ENCODE assay signal across 28 cellular contexts in genomic region chr10:43217563-43218205, GRCh38. TPM values are rescaled to one million over a fixed set of nuclear protein-coding genes. Genes with fewer than 3 reads are reported as not detected.
DNase-seq lines count a peak whose midpoint lies in the region; ATAC-seq, FAIRE-seq and TF ChIP-seq lines count a peak whose summit lies in the region.
"Had no signal": no experiment of that assay in that cellular context is flagged by ENCODE, and none has a peak within 500 bp of the region (broad histone marks: within the 10 kb centered on the region; RNA-seq: fewer than 3 reads in every experiment).

No MANE protein-coding gene starts in this region.

- POLR2A ChIA-PET in H1 (lab: Charles Lee; ENCODE audit: partially characterized antibody), result no interaction called here

- H3K4me3 ChIP-seq in H1 (ENCODE audit: extremely low read depth in 1 of 4, insufficient read depth in 2 of 4, low read depth in 3 of 4, low read length in 4 of 4) (no peak overlapping the region), psoas muscle (no peak overlapping the region), Peyer's patch (no peak overlapping the region)
- H3K4me3 ChIP-seq: esophagus squamous epithelium, heart right ventricle, right atrium auricular region, SK-N-MC had no signal

- DNase-seq in NCI-H524 (lab: John Stamatoyannopoulos, UW) (peak; percentile 18 to 71), NCI-H524 treated with DMSO at 0.1 percent for 48 hours (lab: John Stamatoyannopoulos, UW) (no peak), NCI-H1694 treated with DMSO at 0.1 percent for 48 hours (lab: John Stamatoyannopoulos, UW) (peak; percentile 78), H1 (ENCODE audit: low read depth in 1 of 2, low spot score in 2 of 2) (no peak), psoas muscle (peak; percentile 3 to 26), Peyer's patch (no peak), NCI-H2227 (lab: John Stamatoyannopoulos, UW; ENCODE audit: unreplicated experiment) (no peak), frontal cortex (ENCODE audit: low spot score in 2 of 2) (no peak)
- DNase-seq: activated CD4-positive, alpha-beta T cell treated with anti-CD3 and anti-CD28 coated beads, Interleukin-2, amount 50 U/mL, for 1 hour; activated effector memory CD4-positive, alpha-beta T cell treated with anti-CD3 and anti-CD28 coated beads, Interleukin-2, amount 50 U/mL, for 16 hours; activated T-cell treated with anti-CD3 and anti-CD28 coated beads, Interleukin-2, amount 50 U/mL, for 1 hour; dermis blood vessel endothelial cell; DND-41; esophagus squamous epithelium; foreskin keratinocyte; GF-D8; IMR-90; MV-4-11; NCI-H1436; NCI-H510A; OCI-M1; stimulated activated CD4-positive, alpha-beta T cell treated with anti-CD3 and anti-CD28 coated beads, Interleukin-4, amount 100 ng/mL, for 1 hour; T-helper 1 cell had no signal

- H2BK120ac ChIP-seq in H1 (replicated peaks; ENCODE audit: low read depth, low read length), result no peak overlapping the region

- H3K4ac ChIP-seq in H1 (replicated peaks; ENCODE audit: insufficient read length, low read depth, low read length), result no peak overlapping the region

- no peak overlapping the region for H4K91ac ChIP-seq in H1 (replicated peaks; ENCODE audit: insufficient read length, low read length)

- H3K4me1 ChIP-seq in H1 (replicated peaks in 1 of 4; ENCODE audit: control insufficient read depth in 3 of 4, insufficient read depth in 4 of 4, low read length in 3 of 4), result peaks cover 0 to 11% (median 2%) of the 10 kb centered on the region in 4 experiments; a peak in 4 of 7 replicates
- H3K4me1 ChIP-seq in psoas muscle, result no peaks in the 10 kb centered on the region
- H3K4me1 ChIP-seq in Peyer's patch, result no peaks in the 10 kb centered on the region
- H3K4me1 ChIP-seq: esophagus squamous epithelium, foreskin keratinocyte had no signal

- H3K23me2 ChIP-seq in H1 (ENCODE audit: low read depth, low read length), result no peaks in the 10 kb centered on the region

- H3K9ac ChIP-seq in H1 (replicated peaks in 1 of 4; ENCODE audit: extremely low read depth in 1 of 4, low read depth in 3 of 4, low read length in 3 of 4), result no peak overlapping the region

- no peak overlapping the region for H4K5ac ChIP-seq in H1 (ENCODE audit: insufficient read length, low read depth, low read length)

- H3K79me1 ChIP-seq in H1 (ENCODE audit: low read depth, low read length), result no peaks in the 10 kb centered on the region

- peak overlapping the region; percentile 66; the same call in 1 of the 2 replicates for H4K8ac ChIP-seq in H1 (ENCODE audit: extremely low read depth, insufficient read depth, low read length)

- TF ChIP-seq RAD21 in H1 (IDR thresholded peaks at IDR 0.05 in 1 of 2, conservative IDR thresholded peaks at IDR 0.05 in 1 of 2; ENCODE audit: low read depth in 2 of 2, low read length in 2 of 2), result no peak

- H2BK15ac ChIP-seq in H1 (ENCODE audit: low read length), result no peak overlapping the region

- no peak overlapping the region for H2AK5ac ChIP-seq in H1 (ENCODE audit: low read depth, low read length)

- ATAC-seq in psoas muscle, result no peak
- ATAC-seq: foreskin keratinocyte, WTC11 had no signal

- no peak overlapping the region for H2AFZ ChIP-seq in H1 (ENCODE audit: low read length)

- FAIRE-seq in H1 (lab: Jason Lieb, UNC), result no peak
- no peak for FAIRE-seq in frontal cortex (lab: Jason Lieb, UNC)

- H3K56ac ChIP-seq in H1 (replicated peaks; ENCODE audit: insufficient read length, low read depth, low read length), result no peak overlapping the region

- TF ChIP-seq EP300 in H1 (IDR thresholded peaks at IDR 0.05; ENCODE audit: borderline replicate concordance in 1 of 2, low read depth in 2 of 2, low read length in 2 of 2), result no peak

- H3K36me3 ChIP-seq in H1 (ENCODE audit: control insufficient read depth in 2 of 4, insufficient read depth in 4 of 4, low read length in 3 of 4) (no peaks in the 10 kb centered on the region), psoas muscle (ENCODE audit: insufficient read depth in 1 of 2, low read depth in 1 of 2) (no peaks in the 10 kb centered on the region), Peyer's patch (no peaks in the 10 kb centered on the region)
- H3K36me3 ChIP-seq: esophagus squamous epithelium, heart right ventricle, right atrium auricular region had no signal

- intact Hi-C loops in psoas muscle (cut with DNase I), result no loop called here

- no peak overlapping the region for H2BK12ac ChIP-seq in H1 (ENCODE audit: low read depth, low read length)

- no peaks in the 10 kb centered on the region for H3K27me3 ChIP-seq in H1 (replicated peaks in 1 of 4; ENCODE audit: control insufficient read depth in 3 of 4, extremely low read depth in 1 of 4, insufficient read depth in 3 of 4, low read length in 3 of 4)
- H3K27me3 ChIP-seq in psoas muscle (ENCODE audit: insufficient read depth in 3 of 3, low read length in 2 of 3), result peaks cover 0 to 12% (median 0%) of the 10 kb centered on the region in 3 donors
- H3K27me3 ChIP-seq in Peyer's patch, result no peaks in the 10 kb centered on the region
- H3K27me3 ChIP-seq: right atrium auricular region had no signal

- H3K14ac ChIP-seq in H1 (ENCODE audit: insufficient read length), result no peak overlapping the region

- no peak overlapping the region for H2BK5ac ChIP-seq in H1 (ENCODE audit: low read depth, low read length)

- H3K9me3 ChIP-seq in H1 (ENCODE audit: insufficient read depth in 2 of 2, low read depth in 1 of 2, low read length in 1 of 2) (no peaks in the 10 kb centered on the region), psoas muscle (no peaks in the 10 kb centered on the region), Peyer's patch (no peaks in the 10 kb centered on the region)
- H3K9me3 ChIP-seq: esophagus squamous epithelium, heart right ventricle, right atrium auricular region had no signal

- no peak overlapping the region for H3K18ac ChIP-seq in H1 (ENCODE audit: extremely low read depth, low read length)

- no peak overlapping the region for H3K23ac ChIP-seq in H1 (ENCODE audit: insufficient read length)

- no peak for TF ChIP-seq POLR2A in H1 (IDR thresholded peaks at IDR 0.05; ENCODE audit: control extremely low read depth in 1 of 2, low read depth in 2 of 2, low read length in 2 of 2)
- TF ChIP-seq POLR2A in Peyer's patch (IDR thresholded peaks at IDR 0.05), result no peak

- H3K79me2 ChIP-seq in H1 (ENCODE audit: control insufficient read depth in 1 of 2, insufficient read depth in 2 of 2, low read length in 2 of 2), result no peaks in the 10 kb centered on the region

- peaks cover 0 to 4% of the 10 kb centered on the region in 2 experiments for H4K20me1 ChIP-seq in H1 (replicated peaks in 1 of 2; ENCODE audit: control insufficient read depth in 1 of 2, insufficient read depth in 2 of 2, low read length in 2 of 2)

- H3K4me2 ChIP-seq in H1 (ENCODE audit: insufficient read depth in 1 of 2, low read depth in 2 of 2, low read length in 2 of 2), result no peak overlapping the region

- H3K27ac ChIP-seq in H1 (ENCODE audit: low read depth, low read length) (no peak overlapping the region), psoas muscle (no peak overlapping the region), Peyer's patch (no peak overlapping the region)
- H3K27ac ChIP-seq: 22Rv1, esophagus squamous epithelium, foreskin keratinocyte, heart right ventricle, right atrium auricular region, SK-N-MC had no signal

- TF ChIP-seq CTCF in H1 (IDR thresholded peaks at IDR 0.05; ENCODE audit: control extremely low read depth in 1 of 3, insufficient read depth in 1 of 3, low read depth in 1 of 3, low read length in 3 of 3), result no peak
- TF ChIP-seq CTCF in psoas muscle (IDR thresholded peaks at IDR 0.05), result no peak
- no peak for TF ChIP-seq CTCF in Peyer's patch (IDR thresholded peaks at IDR 0.05)

- no peak overlapping the region for H2BK20ac ChIP-seq in H1 (ENCODE audit: low read length)

- CTCF ChIA-PET in H1 (lab: Charles Lee; ENCODE audit: partially characterized antibody), result interaction anchor here (0.7 to 12.7 kb wide), 6 partner anchors 14 to 131 kb away, joined by 3 to 159 read pairs (median 17); no protein-coding TSS in a partner anchor

- WGBS in H1 (ENCODE audit: extremely low coverage in 1 of 2, insufficient coverage in 1 of 2, insufficient read length in 1 of 2, insufficient replicate concordance in 2 of 2, low coverage in 1 of 2, low lambda C conversion rate in 2 of 2, missing lambda C conversion rate in 1 of 2), 2 experiments, result 90% methylated on average over 10 of the region's 10 CpGs; no CpG with 5 or more reads in 1 of the 2 experiments
- WGBS in psoas muscle, 3 donors, result 78 to 81% (median 78%) methylated on average over 10 of the region's 10 CpGs

TF ChIP-seq in H1, 55 proteins besides CTCF, POLR2A, EP300 and RAD21 (continues in another document):
- TF ChIP-seq TAF1 (IDR thresholded peaks at IDR 0.05; ENCODE audit: low read depth, low read length), result no peak
- TF ChIP-seq PHF8 (conservative IDR thresholded peaks at IDR 0.05; ENCODE audit: low read depth, low read length), result no peak
- TF ChIP-seq GABPA (IDR thresholded peaks at IDR 0.05; ENCODE audit: borderline replicate concordance, insufficient read depth, low read length), result no peak
- no peak for TF ChIP-seq KDM5A (IDR thresholded peaks at IDR 0.05; ENCODE audit: low read length)
- TF ChIP-seq SUZ12 (IDR thresholded peaks at IDR 0.05; ENCODE audit: low read length), result no peak
- no peak for TF ChIP-seq MAFK (IDR thresholded peaks at IDR 0.05; ENCODE audit: low read depth, low read length)
- no peak for TF ChIP-seq NANOG (IDR thresholded peaks at IDR 0.05; ENCODE audit: insufficient read depth, low read depth, low read length, poor library complexity, severe bottlenecking)
- no peak for TF ChIP-seq SRF (IDR thresholded peaks at IDR 0.05; ENCODE audit: low read depth, low read length)
- no peak for TF ChIP-seq SIX5 (IDR thresholded peaks at IDR 0.05; ENCODE audit: low read depth, low read length)
- no peak for TF ChIP-seq EGR1 (IDR thresholded peaks at IDR 0.05; ENCODE audit: borderline replicate concordance, low read depth, low read length)

RNA-seq across cellular contexts. Expression of gene RASGEF1A, which starts 49.2 kb away (rescaled TPM):
- total RNA-seq in H1 (2021; fragmentation: NEBNext Ultra II Directional; extraction: Animal tissue kit (Norgen Biotek cat#: 25700)), result 13.3 and 13.4 TPM in 2 replicates
- polyA plus RNA-seq in H1 (2011; rRNA removed) (25.6 and 30.7 TPM in 2 replicates), psoas muscle (under 1 TPM; 0.10 to 0.46 (median 0.15) TPM)
- polyA plus RNA-seq in H1 (2011; cell fraction: cytosol; rRNA removed), result 32.7 TPM
- 53.0 TPM for polyA plus RNA-seq in H1 (2011; cell fraction: nucleus; rRNA removed)
- 9.2 to 19.0 TPM (median 16.3 TPM) in 4 replicates for polyA plus RNA-seq in H1 (2012, experiment 1 of 2)
- 12.0 TPM for polyA plus RNA-seq in H1 (2012, experiment 2 of 2)
- polyA plus RNA-seq in H1 (2013, experiment 1 of 2), result 8.6 TPM
- polyA plus RNA-seq in H1 (2013, experiment 2 of 2), result 7.8 TPM
- 27.7 and 30.0 TPM in 2 replicates for polyA minus RNA-seq in H1 (2011; rRNA and poly(A)+ RNA removed)
- polyA minus RNA-seq in H1 (2011; cell fraction: cytosol; rRNA and poly(A)+ RNA removed), result 26.3 TPM
- 26.0 TPM for polyA minus RNA-seq in H1 (2011; cell fraction: nucleus; rRNA and poly(A)+ RNA removed)
- total RNA-seq in psoas muscle (under 1 TPM; 0.34 to 0.69 (median 0.41) TPM), Peyer's patch (1 to 10 TPM in 1 of 4 donors, not detected in 3; 3.0 TPM), frontal cortex (11.4 TPM)

Comparison
In these comparisons a context has a peak if more than half of its experiments do, and no peak if none do; other contexts are left out.
1. DNase-seq: peak in NCI-H524 (2 of 2), NCI-H1694 treated with DMSO at 0.1 percent for 48 hours (single experiment) and psoas muscle (2 of 2); none in NCI-H524 treated with DMSO at 0.1 percent for 48 hours (single experiment), H1 (0 of 2), Peyer's patch (0 of 3), NCI-H2227 (single experiment) and frontal cortex (0 of 2).